17 cellular contexts compared by ENCODE assay signal in the genomic region with DNA sequence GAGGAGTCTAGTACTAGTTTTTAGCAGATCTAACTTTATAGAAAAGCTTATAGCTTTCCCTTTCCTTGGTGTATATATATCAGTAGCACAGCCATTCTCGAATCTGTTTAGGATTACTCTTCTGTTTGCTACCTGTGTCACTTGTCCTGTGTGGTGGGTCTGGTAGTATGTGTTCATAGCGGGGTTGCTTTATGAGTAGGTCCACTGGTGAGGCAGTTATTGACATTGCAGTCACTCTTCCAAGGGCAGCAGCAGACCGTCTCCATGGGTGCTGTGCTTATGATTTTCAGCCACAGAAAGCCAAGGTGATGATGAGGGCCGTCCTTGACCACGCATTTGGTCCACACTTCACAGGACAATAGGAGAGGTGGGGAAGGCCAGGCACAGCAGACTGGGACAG.
A peak's percentile ranks its signal among the peaks of the same experiment; 100 is the strongest.
DNase-seq lines count a peak whose midpoint lies in the region; ATAC-seq, FAIRE-seq and TF ChIP-seq lines count a peak whose summit lies in the region.
"Had no signal": no experiment of that assay in that cellular context is flagged by ENCODE, and none has a peak within 500 bp of the region (broad histone marks: within the 10 kb centered on the region; RNA-seq: fewer than 3 reads in every experiment).

No MANE protein-coding gene starts in this region.

- ATAC-seq in HepG2 (peak; percentile 78), right lobe of liver (no peak)
- peak; percentile 42 for ATAC-seq in stimulated activated naive CD8-positive, alpha-beta T cell treated with anti-CD3 and anti-CD28 coated beads, Interleukin-15, Interleukin-2, amounts not matched to agents 100 U/mL and 50 U/mL, for 24 hours
- ATAC-seq: activated CD8-positive, alpha-beta memory T cell treated with anti-CD3 and anti-CD28 coated beads, Interleukin-2, amount 10 ng/mL, durations not matched to agents 7 days and 5 days had no signal

- no peak for TF ChIP-seq POLR2A in HepG2 (IDR thresholded peaks at IDR 0.05; ENCODE audit: insufficient read depth in 1 of 2, low read depth in 2 of 2, low read length in 2 of 2)
- TF ChIP-seq POLR2A in right lobe of liver (IDR thresholded peaks at IDR 0.05): no peak

- TF ChIP-seq CTCF in HepG2 (CRISPR knock-in tag; IDR thresholded peaks at IDR 0.05) (no peak), right lobe of liver (IDR thresholded peaks at IDR 0.05) (no peak), coronary artery (IDR thresholded peaks at IDR 0.05) (no peak)

- no peaks in the 10 kb centered on the region for H3K36me3 ChIP-seq in HepG2 (replicated peaks in 1 of 2; ENCODE audit: control insufficient read depth in 1 of 2, insufficient read depth in 2 of 2, low read length in 2 of 2)
- H3K36me3 ChIP-seq in right lobe of liver: no peaks in the 10 kb centered on the region
- H3K36me3 ChIP-seq: suprapubic skin had no signal

- POLR2A ChIA-PET in HepG2 (lab: Yijun Ruan, JAX): no interaction called here

- H3K4me3 ChIP-seq in HepG2 (replicated peaks in 1 of 3; ENCODE audit: insufficient read depth in 1 of 3, low read depth in 2 of 3, low read length in 3 of 3) (no peak overlapping the region), right lobe of liver (no peak overlapping the region), coronary artery (no peak overlapping the region)
- H3K4me3 ChIP-seq: GM23248, suprapubic skin had no signal

- DNase-seq in HepG2 (ENCODE audit: low spot score) (peak; percentile 37), right lobe of liver (no peak), HuH-7 (ENCODE audit: low spot score) (peak; percentile 4), NCI-H82 treated with DMSO at 0.1 percent for 48 hours (lab: John Stamatoyannopoulos, UW; ENCODE audit: unreplicated experiment) (peak; percentile 51), NCI-H2107 treated with DMSO at 0.1 percent for 48 hours (lab: John Stamatoyannopoulos, UW; ENCODE audit: unreplicated experiment) (no peak), coronary artery (ENCODE audit: low spot score) (no peak), DMS114 treated with DMSO at 0.1 percent for 48 hours (lab: John Stamatoyannopoulos, UW; ENCODE audit: unreplicated experiment) (no peak)
- DNase-seq in stimulated activated naive CD8-positive, alpha-beta T cell treated with anti-CD3 and anti-CD28 coated beads, Interleukin-15, Interleukin-2, amounts not matched to agents 100 U/mL and 50 U/mL, for 24 hours: no peak
- DNase-seq: activated CD8-positive, alpha-beta memory T cell treated with anti-CD3 and anti-CD28 coated beads, Interleukin-2, amount 10 ng/mL, durations not matched to agents 7 days and 5 days; activated naive CD4-positive, alpha-beta T cell; erythroblast; GM23248; immature natural killer cell; right cardiac atrium; T-helper 1 cell had no signal

- no peaks in the 10 kb centered on the region for H3K27me3 ChIP-seq in HepG2 (ENCODE audit: control insufficient read depth in 1 of 2, insufficient read depth in 2 of 2, low read length in 2 of 2)
- H3K27me3 ChIP-seq in right lobe of liver: no peaks in the 10 kb centered on the region
- H3K27me3 ChIP-seq: suprapubic skin had no signal

- no peak overlapping the region for H3K4me2 ChIP-seq in HepG2 (ENCODE audit: low read depth, low read length)

- H3K27ac ChIP-seq in HepG2 (ENCODE audit: extremely low read length, insufficient read depth, low read length) (no peak overlapping the region), right lobe of liver (no peak overlapping the region), coronary artery (no peak overlapping the region)
- H3K27ac ChIP-seq: GM23248, suprapubic skin, VCaP had no signal

- intact Hi-C loops in HepG2 (cut with micrococcal nuclease; ENCODE audit: unreplicated experiment): no loop called here
- intact Hi-C loops in right lobe of liver (cut with DNase I): no loop called here

- H3K9ac ChIP-seq in HepG2 (ENCODE audit: insufficient read depth, low read depth, low read length): no peak overlapping the region
- H3K9ac ChIP-seq: GM23248 had no signal

- no peak for FAIRE-seq in HepG2 (lab: Jason Lieb, UNC)

- WGBS in HepG2 (ENCODE audit: low lambda C conversion rate): 98% methylated on average over 5 of the region's 5 CpGs
- WGBS in right lobe of liver (ENCODE audit: insufficient coverage, low coverage, low lambda C conversion rate, missing lambda C conversion rate): 65% methylated on average over 2 of the region's 5 CpGs

- no peak for TF ChIP-seq EP300 in HepG2 (IDR thresholded peaks at IDR 0.05; ENCODE audit: low read depth in 2 of 2, low read length in 2 of 2)
- no peak for TF ChIP-seq EP300 in HepG2 (CRISPR knock-in tag; IDR thresholded peaks at IDR 0.05; ENCODE audit: borderline replicate concordance)

- TF ChIP-seq RAD21 in HepG2 (CRISPR knock-in tag; IDR thresholded peaks at IDR 0.05): no peak

- peaks cover 30% of the 10 kb centered on the region for H3K4me1 ChIP-seq in HepG2 (ENCODE audit: insufficient read depth, low read length)
- H3K4me1 ChIP-seq in right lobe of liver: peaks cover 0 to 14% (median 0%) of the 10 kb centered on the region in 4 donors

- H3K9me3 ChIP-seq in HepG2 (ENCODE audit: low read length): no peaks in the 10 kb centered on the region
- no peaks in the 10 kb centered on the region for H3K9me3 ChIP-seq in right lobe of liver
- H3K9me3 ChIP-seq: suprapubic skin had no signal

- H4K20me1 ChIP-seq in HepG2 (ENCODE audit: insufficient read depth, low read length): no peaks in the 10 kb centered on the region

- no peaks in the 10 kb centered on the region for H3K79me2 ChIP-seq in HepG2 (ENCODE audit: insufficient read depth, low read length)

- in situ Hi-C loops in HepG2 (cut with HindIII; ENCODE audit: extremely low pct_ligation_motif_present, low pct_unique_long_range_greater_than_20kb): no loop called here

- BruUV-seq in HepG2 (replicated peaks; lab: Mats Ljungman, UMichigan): no TSS peak

- CTCF ChIA-PET in HepG2 (lab: Yijun Ruan, JAX; ENCODE audit: low intra/inter-chr PET ratio, low total read pairs): no interaction called here

- no peak overlapping the region for H2AFZ ChIP-seq in HepG2 (ENCODE audit: low read length)
- H2AFZ ChIP-seq: GM23248 had no signal

TF ChIP-seq in HepG2, 621 proteins besides CTCF, POLR2A, EP300 and RAD21 (continues in another document):
- TF ChIP-seq EEA1 (CRISPR knock-in tag; IDR thresholded peaks at IDR 0.05; ENCODE audit: borderline replicate concordance) (no peak), FOXA1 (IDR thresholded peaks at IDR 0.05) (no peak), FOXA1 (CRISPR knock-in tag; IDR thresholded peaks at IDR 0.05) (peak; percentile 65), MXI1 (IDR thresholded peaks at IDR 0.05; ENCODE audit: borderline replicate concordance, low read depth, low read length) (no peak), ZNF709 (CRISPR knock-in tag; IDR thresholded peaks at IDR 0.05) (no peak), ZNF841 (CRISPR knock-in tag; IDR thresholded peaks at IDR 0.05; ENCODE audit: borderline replicate concordance) (no peak), FOXA3 (CRISPR knock-in tag; IDR thresholded peaks at IDR 0.05) (peak; percentile 30; the same call in 1 of the 2 replicates), ZNF619 (CRISPR knock-in tag; IDR thresholded peaks at IDR 0.05) (no peak), ZBTB21 (CRISPR knock-in tag; IDR thresholded peaks at IDR 0.05) (no peak), ZMYM4 (CRISPR knock-in tag; IDR thresholded peaks at IDR 0.05) (0 out of 2 replicates have a peak, but pooled peaks have one; percentile 20), TARDBP (CRISPR knock-in tag; IDR thresholded peaks at IDR 0.05) (no peak), SRSF4 (IDR thresholded peaks at IDR 0.05; ENCODE audit: low read depth, low read length, poor library complexity, severe bottlenecking) (no peak), DNMT3B (CRISPR knock-in tag; conservative IDR thresholded peaks at IDR 0.05) (no peak)
- TF ChIP-seq, protein P1, sequence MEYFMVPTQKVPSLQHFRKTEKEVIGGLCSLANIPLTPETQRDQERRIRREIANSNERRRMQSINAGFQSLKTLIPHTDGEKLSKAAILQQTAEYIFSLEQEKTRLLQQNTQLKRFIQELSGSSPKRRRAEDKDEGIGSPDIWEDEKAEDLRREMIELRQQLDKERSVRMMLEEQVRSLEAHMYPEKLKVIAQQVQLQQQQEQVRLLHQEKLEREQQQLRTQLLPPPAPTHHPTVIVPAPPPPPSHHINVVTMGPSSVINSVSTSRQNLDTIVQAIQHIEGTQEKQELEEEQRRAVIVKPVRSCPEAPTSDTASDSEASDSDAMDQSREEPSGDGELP (IDR thresholded peaks at IDR 0.05; ENCODE audit: borderline replicate concordance, low read depth): no peak
- TF ChIP-seq, protein P2, sequence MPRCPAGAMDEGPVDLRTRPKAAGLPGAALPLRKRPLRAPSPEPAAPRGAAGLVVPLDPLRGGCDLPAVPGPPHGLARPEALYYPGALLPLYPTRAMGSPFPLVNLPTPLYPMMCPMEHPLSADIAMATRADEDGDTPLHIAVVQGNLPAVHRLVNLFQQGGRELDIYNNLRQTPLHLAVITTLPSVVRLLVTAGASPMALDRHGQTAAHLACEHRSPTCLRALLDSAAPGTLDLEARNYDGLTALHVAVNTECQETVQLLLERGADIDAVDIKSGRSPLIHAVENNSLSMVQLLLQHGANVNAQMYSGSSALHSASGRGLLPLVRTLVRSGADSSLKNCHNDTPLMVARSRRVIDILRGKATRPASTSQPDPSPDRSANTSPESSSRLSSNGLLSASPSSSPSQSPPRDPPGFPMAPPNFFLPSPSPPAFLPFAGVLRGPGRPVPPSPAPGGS (CRISPR knock-in tag; IDR thresholded peaks at IDR 0.05): no peak
- TF ChIP-seq, protein P3, sequence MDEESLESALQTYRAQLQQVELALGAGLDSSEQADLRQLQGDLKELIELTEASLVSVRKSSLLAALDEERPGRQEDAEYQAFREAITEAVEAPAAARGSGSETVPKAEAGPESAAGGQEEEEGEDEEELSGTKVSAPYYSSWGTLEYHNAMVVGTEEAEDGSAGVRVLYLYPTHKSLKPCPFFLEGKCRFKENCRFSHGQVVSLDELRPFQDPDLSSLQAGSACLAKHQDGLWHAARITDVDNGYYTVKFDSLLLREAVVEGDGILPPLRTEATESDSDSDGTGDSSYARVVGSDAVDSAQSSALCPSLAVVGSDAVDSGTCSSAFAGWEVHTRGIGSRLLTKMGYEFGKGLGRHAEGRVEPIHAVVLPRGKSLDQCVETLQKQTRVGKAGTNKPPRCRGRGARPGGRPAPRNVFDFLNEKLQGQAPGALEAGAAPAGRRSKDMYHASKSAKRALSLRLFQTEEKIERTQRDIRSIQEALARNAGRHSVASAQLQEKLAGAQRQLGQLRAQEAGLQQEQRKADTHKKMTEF (CRISPR knock-in tag; IDR thresholded peaks at IDR 0.05): no peak

Comparison
In these comparisons a context has a peak if more than half of its experiments do, and no peak if none do; other contexts are left out.
1. ATAC-seq: peak in HepG2 (single experiment) and stimulated activated naive CD8-positive, alpha-beta T cell treated with anti-CD3 and anti-CD28 coated beads, Interleukin-15, Interleukin-2, amounts not matched to agents 100 U/mL and 50 U/mL, for 24 hours (single experiment); none in right lobe of liver (0 of 4).
2. DNase-seq: peak in HepG2 (single experiment), HuH-7 (single experiment) and NCI-H82 treated with DMSO at 0.1 percent for 48 hours (single experiment); none in right lobe of liver (0 of 3), stimulated activated naive CD8-positive, alpha-beta T cell treated with anti-CD3 and anti-CD28 coated beads, Interleukin-15, Interleukin-2, amounts not matched to agents 100 U/mL and 50 U/mL, for 24 hours (single experiment), NCI-H2107 treated with DMSO at 0.1 percent for 48 hours (single experiment), coronary artery (single experiment) and DMS114 treated with DMSO at 0.1 percent for 48 hours (single experiment).